In the genomic region with DNA sequence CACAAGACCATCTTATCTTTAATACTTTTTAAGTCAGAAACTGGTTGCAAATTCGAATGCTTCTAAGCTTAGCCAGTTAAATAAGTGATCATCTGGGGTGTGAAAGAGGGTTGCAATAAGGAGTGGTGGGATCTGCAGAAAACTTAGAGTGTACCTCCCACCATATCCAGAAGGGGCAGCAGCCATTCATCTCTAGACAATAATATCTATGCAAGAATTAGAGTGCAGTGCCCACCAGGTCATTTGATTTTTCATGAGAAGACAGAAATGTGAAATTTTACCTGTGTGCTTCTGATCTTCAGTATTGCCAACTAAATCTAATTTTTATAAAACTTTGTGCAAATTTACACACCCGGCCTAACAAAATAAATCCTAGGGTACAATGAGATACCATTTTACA, we compare ENCODE assay signal across 1 cellular context.
TF ChIP-seq lines count a peak whose summit lies in the region.

No MANE protein-coding gene starts in this region.

TF ChIP-seq in A549, 52 proteins besides CTCF, POLR2A, EP300 and RAD21 (continued from another document):
- TF ChIP-seq, protein P1, sequence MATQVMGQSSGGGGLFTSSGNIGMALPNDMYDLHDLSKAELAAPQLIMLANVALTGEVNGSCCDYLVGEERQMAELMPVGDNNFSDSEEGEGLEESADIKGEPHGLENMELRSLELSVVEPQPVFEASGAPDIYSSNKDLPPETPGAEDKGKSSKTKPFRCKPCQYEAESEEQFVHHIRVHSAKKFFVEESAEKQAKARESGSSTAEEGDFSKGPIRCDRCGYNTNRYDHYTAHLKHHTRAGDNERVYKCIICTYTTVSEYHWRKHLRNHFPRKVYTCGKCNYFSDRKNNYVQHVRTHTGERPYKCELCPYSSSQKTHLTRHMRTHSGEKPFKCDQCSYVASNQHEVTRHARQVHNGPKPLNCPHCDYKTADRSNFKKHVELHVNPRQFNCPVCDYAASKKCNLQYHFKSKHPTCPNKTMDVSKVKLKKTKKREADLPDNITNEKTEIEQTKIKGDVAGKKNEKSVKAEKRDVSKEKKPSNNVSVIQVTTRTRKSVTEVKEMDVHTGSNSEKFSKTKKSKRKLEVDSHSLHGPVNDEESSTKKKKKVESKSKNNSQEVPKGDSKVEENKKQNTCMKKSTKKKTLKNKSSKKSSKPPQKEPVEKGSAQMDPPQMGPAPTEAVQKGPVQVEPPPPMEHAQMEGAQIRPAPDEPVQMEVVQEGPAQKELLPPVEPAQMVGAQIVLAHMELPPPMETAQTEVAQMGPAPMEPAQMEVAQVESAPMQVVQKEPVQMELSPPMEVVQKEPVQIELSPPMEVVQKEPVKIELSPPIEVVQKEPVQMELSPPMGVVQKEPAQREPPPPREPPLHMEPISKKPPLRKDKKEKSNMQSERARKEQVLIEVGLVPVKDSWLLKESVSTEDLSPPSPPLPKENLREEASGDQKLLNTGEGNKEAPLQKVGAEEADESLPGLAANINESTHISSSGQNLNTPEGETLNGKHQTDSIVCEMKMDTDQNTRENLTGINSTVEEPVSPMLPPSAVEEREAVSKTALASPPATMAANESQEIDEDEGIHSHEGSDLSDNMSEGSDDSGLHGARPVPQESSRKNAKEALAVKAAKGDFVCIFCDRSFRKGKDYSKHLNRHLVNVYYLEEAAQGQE (IDR thresholded peaks at IDR 0.05): no peak
- TF ChIP-seq NFE2L2 (conservative IDR thresholded peaks at IDR 0.05; ENCODE audit: low read length) (no peak), EHF (CRISPR knock-in tag; IDR thresholded peaks at IDR 0.05) (no peak)
